ENCODE assay signal across 1 cellular context in the genomic region with DNA sequence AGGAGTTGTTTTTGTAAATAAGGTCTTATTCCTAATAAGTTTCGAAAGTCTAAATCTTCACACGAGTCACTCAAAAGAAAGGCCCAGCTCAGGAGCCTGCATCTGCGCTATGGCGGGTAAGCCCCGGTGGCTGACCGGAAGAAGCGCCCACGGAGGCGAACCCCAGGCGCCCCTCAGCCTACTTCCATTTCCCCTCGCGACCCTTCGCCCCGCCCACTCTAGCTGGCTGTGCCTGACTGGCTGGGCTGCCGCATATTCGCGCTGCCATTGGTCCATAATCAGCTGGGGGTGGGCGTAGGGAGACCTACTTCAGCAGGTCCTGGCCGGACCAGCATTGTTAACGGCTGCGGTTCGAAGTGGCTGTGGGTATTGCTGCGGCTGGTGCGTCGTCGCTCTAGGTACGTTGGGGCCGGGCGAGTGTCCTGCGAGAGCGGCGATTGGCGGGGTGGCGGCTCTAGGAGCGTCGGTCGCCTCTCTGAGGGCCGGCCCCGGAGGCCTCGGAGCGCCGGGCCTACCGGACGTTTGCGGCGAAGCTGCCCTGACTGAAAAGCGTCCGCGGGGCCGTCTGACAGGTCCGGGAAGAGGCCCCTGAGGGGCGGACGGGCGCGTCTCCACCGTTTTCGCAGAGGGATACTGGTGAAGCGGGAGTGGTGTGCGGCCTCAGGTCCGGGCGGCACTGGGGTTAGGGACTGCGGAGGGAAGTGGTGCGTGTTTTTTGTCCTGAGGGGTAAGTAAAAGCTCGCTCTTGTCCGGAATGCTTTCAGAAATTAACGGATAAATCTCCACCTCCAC.
TF ChIP-seq lines count a peak whose summit lies in the region.

A gene with protein sequence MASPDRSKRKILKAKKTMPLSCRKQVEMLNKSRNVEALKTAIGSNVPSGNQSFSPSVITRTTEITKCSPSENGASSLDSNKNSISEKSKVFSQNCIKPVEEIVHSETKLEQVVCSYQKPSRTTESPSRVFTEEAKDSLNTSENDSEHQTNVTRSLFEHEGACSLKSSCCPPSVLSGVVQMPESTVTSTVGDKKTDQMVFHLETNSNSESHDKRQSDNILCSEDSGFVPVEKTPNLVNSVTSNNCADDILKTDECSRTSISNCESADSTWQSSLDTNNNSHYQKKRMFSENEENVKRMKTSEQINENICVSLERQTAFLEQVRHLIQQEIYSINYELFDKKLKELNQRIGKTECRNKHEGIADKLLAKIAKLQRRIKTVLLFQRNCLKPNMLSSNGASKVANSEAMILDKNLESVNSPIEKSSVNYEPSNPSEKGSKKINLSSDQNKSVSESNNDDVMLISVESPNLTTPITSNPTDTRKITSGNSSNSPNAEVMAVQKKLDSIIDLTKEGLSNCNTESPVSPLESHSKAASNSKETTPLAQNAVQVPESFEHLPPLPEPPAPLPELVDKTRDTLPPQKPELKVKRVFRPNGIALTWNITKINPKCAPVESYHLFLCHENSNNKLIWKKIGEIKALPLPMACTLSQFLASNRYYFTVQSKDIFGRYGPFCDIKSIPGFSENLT (plus strand): TSS at position 337 of the 792 bp plus-strand sequence. CDS start 44,560 bp downstream, outside the sequence.

TF ChIP-seq in K562, 482 proteins besides CTCF, POLR2A, EP300 and RAD21 (continued from another document and continues in another):
- TF ChIP-seq, protein P1, sequence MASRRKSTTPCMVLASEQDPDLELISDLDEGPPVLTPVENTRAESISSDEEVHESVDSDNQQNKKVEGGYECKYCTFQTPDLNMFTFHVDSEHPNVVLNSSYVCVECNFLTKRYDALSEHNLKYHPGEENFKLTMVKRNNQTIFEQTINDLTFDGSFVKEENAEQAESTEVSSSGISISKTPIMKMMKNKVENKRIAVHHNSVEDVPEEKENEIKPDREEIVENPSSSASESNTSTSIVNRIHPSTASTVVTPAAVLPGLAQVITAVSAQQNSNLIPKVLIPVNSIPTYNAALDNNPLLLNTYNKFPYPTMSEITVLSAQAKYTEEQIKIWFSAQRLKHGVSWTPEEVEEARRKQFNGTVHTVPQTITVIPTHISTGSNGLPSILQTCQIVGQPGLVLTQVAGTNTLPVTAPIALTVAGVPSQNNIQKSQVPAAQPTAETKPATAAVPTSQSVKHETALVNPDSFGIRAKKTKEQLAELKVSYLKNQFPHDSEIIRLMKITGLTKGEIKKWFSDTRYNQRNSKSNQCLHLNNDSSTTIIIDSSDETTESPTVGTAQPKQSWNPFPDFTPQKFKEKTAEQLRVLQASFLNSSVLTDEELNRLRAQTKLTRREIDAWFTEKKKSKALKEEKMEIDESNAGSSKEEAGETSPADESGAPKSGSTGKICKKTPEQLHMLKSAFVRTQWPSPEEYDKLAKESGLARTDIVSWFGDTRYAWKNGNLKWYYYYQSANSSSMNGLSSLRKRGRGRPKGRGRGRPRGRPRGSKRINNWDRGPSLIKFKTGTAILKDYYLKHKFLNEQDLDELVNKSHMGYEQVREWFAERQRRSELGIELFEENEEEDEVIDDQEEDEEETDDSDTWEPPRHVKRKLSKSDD (conservative IDR thresholded peaks at IDR 0.05; ENCODE audit: low read length) = no peak
- TF ChIP-seq TAF15 (IDR thresholded peaks at IDR 0.05; ENCODE audit: low read depth, low read length) (no peak), ZBTB7A (IDR thresholded peaks at IDR 0.05; ENCODE audit: borderline replicate concordance, control insufficient read depth, low read depth, low read length) (peak; percentile 62; the same call in 1 of the 2 replicates), SREBF1 (IDR thresholded peaks at IDR 0.05; ENCODE audit: borderline replicate concordance, low read depth, low read length) (no peak), ZNF445 (CRISPR knock-in tag; IDR thresholded peaks at IDR 0.05; ENCODE audit: low read depth) (no peak), NR2C2 (CRISPR knock-in tag; IDR thresholded peaks at IDR 0.05) (peak; percentile 49; the same call in 1 of the 2 replicates), NR2C2 (tag; IDR thresholded peaks at IDR 0.05) (0 out of 2 replicates have a peak, but pooled peaks have one; percentile 36), ZBED1 (IDR thresholded peaks at IDR 0.05) (no peak), RBM25 (IDR thresholded peaks at IDR 0.05; ENCODE audit: low read depth, low read length, severe bottlenecking) (peak; percentile 69), NCOR1 (IDR thresholded peaks at IDR 0.05) (no peak), ZNF347 (CRISPR knock-in tag; IDR thresholded peaks at IDR 0.05; ENCODE audit: low read depth) (no peak), U2AF1 (optimal IDR thresholded peaks at IDR 0.05; ENCODE audit: low read depth, low read length) (no peak), TAF9B (IDR thresholded peaks at IDR 0.05; ENCODE audit: partially characterized antibody) (peak; percentile 79), NFIX (CRISPR knock-in tag; IDR thresholded peaks at IDR 0.05; ENCODE audit: low read depth) (no peak), ZBTB8A (IDR thresholded peaks at IDR 0.05; ENCODE audit: partially characterized antibody) (no peak), BMI1 (IDR thresholded peaks at IDR 0.05; ENCODE audit: low read length) (no peak), ZNF263 (CRISPR knock-in tag; IDR thresholded peaks at IDR 0.05; ENCODE audit: borderline replicate concordance) (0 out of 2 replicates have a peak, but pooled peaks have one; percentile 51), GATA2 (CRISPR knock-in tag; IDR thresholded peaks at IDR 0.05) (no peak), ZNF124 (CRISPR knock-in tag; IDR thresholded peaks at IDR 0.05) (no peak), FOXJ2 (tag; IDR thresholded peaks at IDR 0.05) (no peak), ZNF224 (CRISPR knock-in tag; IDR thresholded peaks at IDR 0.05) (no peak), ZNF146 (CRISPR knock-in tag; IDR thresholded peaks at IDR 0.05; ENCODE audit: unreplicated experiment) (no peak), RBM39 (optimal IDR thresholded peaks at IDR 0.05; ENCODE audit: low read depth, low read length) (no peak), SMARCE1 (IDR thresholded peaks at IDR 0.05) (no peak), TEAD1 (CRISPR knock-in tag; IDR thresholded peaks at IDR 0.05) (no peak)
- TF ChIP-seq, protein P2, sequence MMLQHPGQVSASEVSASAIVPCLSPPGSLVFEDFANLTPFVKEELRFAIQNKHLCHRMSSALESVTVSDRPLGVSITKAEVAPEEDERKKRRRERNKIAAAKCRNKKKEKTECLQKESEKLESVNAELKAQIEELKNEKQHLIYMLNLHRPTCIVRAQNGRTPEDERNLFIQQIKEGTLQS (IDR thresholded peaks at IDR 0.05) = peak; percentile 20; the same call in 1 of the 2 replicates
- TF ChIP-seq, protein P2 (CRISPR knock-in tag; conservative IDR thresholded peaks at IDR 0.05) = no peak; the same call in 1 of the 2 replicates
- TF ChIP-seq, protein P3, sequence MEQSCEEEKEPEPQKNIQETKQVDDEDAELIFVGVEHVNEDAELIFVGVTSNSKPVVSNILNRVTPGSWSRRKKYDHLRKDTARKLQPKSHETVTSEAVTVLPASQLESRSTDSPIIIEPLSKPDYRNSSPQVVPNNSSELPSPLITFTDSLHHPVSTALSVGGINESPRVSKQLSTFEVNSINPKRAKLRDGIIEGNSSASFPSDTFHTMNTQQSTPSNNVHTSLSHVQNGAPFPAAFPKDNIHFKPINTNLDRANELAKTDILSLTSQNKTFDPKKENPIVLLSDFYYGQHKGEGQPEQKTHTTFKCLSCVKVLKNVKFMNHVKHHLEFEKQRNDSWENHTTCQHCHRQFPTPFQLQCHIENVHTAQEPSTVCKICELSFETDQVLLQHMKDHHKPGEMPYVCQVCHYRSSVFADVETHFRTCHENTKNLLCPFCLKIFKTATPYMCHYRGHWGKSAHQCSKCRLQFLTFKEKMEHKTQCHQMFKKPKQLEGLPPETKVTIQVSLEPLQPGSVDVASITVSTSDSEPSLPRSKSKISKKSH (CRISPR knock-in tag; IDR thresholded peaks at IDR 0.05) = peak; percentile 77; the same call in 1 of the 2 replicates
- TF ChIP-seq, protein P4, sequence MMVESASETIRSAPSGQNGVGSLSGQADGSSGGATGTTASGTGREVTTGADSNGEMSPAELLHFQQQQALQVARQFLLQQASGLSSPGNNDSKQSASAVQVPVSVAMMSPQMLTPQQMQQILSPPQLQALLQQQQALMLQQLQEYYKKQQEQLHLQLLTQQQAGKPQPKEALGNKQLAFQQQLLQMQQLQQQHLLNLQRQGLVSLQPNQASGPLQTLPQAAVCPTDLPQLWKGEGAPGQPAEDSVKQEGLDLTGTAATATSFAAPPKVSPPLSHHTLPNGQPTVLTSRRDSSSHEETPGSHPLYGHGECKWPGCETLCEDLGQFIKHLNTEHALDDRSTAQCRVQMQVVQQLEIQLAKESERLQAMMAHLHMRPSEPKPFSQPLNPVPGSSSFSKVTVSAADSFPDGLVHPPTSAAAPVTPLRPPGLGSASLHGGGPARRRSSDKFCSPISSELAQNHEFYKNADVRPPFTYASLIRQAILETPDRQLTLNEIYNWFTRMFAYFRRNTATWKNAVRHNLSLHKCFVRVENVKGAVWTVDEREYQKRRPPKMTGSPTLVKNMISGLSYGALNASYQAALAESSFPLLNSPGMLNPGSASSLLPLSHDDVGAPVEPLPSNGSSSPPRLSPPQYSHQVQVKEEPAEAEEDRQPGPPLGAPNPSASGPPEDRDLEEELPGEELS (CRISPR knock-in tag; IDR thresholded peaks at IDR 0.05; ENCODE audit: borderline replicate concordance) = peak; percentile 64; the same call in 1 of the 2 replicates
- TF ChIP-seq, protein P5, sequence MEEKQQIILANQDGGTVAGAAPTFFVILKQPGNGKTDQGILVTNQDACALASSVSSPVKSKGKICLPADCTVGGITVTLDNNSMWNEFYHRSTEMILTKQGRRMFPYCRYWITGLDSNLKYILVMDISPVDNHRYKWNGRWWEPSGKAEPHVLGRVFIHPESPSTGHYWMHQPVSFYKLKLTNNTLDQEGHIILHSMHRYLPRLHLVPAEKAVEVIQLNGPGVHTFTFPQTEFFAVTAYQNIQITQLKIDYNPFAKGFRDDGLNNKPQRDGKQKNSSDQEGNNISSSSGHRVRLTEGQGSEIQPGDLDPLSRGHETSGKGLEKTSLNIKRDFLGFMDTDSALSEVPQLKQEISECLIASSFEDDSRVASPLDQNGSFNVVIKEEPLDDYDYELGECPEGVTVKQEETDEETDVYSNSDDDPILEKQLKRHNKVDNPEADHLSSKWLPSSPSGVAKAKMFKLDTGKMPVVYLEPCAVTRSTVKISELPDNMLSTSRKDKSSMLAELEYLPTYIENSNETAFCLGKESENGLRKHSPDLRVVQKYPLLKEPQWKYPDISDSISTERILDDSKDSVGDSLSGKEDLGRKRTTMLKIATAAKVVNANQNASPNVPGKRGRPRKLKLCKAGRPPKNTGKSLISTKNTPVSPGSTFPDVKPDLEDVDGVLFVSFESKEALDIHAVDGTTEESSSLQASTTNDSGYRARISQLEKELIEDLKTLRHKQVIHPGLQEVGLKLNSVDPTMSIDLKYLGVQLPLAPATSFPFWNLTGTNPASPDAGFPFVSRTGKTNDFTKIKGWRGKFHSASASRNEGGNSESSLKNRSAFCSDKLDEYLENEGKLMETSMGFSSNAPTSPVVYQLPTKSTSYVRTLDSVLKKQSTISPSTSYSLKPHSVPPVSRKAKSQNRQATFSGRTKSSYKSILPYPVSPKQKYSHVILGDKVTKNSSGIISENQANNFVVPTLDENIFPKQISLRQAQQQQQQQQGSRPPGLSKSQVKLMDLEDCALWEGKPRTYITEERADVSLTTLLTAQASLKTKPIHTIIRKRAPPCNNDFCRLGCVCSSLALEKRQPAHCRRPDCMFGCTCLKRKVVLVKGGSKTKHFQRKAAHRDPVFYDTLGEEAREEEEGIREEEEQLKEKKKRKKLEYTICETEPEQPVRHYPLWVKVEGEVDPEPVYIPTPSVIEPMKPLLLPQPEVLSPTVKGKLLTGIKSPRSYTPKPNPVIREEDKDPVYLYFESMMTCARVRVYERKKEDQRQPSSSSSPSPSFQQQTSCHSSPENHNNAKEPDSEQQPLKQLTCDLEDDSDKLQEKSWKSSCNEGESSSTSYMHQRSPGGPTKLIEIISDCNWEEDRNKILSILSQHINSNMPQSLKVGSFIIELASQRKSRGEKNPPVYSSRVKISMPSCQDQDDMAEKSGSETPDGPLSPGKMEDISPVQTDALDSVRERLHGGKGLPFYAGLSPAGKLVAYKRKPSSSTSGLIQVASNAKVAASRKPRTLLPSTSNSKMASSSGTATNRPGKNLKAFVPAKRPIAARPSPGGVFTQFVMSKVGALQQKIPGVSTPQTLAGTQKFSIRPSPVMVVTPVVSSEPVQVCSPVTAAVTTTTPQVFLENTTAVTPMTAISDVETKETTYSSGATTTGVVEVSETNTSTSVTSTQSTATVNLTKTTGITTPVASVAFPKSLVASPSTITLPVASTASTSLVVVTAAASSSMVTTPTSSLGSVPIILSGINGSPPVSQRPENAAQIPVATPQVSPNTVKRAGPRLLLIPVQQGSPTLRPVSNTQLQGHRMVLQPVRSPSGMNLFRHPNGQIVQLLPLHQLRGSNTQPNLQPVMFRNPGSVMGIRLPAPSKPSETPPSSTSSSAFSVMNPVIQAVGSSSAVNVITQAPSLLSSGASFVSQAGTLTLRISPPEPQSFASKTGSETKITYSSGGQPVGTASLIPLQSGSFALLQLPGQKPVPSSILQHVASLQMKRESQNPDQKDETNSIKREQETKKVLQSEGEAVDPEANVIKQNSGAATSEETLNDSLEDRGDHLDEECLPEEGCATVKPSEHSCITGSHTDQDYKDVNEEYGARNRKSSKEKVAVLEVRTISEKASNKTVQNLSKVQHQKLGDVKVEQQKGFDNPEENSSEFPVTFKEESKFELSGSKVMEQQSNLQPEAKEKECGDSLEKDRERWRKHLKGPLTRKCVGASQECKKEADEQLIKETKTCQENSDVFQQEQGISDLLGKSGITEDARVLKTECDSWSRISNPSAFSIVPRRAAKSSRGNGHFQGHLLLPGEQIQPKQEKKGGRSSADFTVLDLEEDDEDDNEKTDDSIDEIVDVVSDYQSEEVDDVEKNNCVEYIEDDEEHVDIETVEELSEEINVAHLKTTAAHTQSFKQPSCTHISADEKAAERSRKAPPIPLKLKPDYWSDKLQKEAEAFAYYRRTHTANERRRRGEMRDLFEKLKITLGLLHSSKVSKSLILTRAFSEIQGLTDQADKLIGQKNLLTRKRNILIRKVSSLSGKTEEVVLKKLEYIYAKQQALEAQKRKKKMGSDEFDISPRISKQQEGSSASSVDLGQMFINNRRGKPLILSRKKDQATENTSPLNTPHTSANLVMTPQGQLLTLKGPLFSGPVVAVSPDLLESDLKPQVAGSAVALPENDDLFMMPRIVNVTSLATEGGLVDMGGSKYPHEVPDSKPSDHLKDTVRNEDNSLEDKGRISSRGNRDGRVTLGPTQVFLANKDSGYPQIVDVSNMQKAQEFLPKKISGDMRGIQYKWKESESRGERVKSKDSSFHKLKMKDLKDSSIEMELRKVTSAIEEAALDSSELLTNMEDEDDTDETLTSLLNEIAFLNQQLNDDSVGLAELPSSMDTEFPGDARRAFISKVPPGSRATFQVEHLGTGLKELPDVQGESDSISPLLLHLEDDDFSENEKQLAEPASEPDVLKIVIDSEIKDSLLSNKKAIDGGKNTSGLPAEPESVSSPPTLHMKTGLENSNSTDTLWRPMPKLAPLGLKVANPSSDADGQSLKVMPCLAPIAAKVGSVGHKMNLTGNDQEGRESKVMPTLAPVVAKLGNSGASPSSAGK (IDR thresholded peaks at IDR 0.05) = no peak
- TF ChIP-seq, protein P6, sequence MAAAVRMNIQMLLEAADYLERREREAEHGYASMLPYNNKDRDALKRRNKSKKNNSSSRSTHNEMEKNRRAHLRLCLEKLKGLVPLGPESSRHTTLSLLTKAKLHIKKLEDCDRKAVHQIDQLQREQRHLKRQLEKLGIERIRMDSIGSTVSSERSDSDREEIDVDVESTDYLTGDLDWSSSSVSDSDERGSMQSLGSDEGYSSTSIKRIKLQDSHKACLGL (CRISPR knock-in tag; IDR thresholded peaks at IDR 0.05; ENCODE audit: borderline replicate concordance, poor library complexity, severe bottlenecking) = no peak
- TF ChIP-seq, protein P7, sequence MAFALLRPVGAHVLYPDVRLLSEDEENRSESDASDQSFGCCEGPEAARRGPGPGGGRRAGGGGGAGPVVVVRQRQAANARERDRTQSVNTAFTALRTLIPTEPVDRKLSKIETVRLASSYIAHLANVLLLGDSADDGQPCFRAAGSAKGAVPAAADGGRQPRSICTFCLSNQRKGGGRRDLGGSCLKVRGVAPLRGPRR (CRISPR knock-in tag; IDR thresholded peaks at IDR 0.05) = no peak
